8 cellular contexts compared by ENCODE assay signal in genomic region chr5:10307206-10308148, GRCh38. TPM values are rescaled to one million over a fixed set of nuclear protein-coding genes. Genes with fewer than 3 reads are reported as not detected.
DNase-seq lines count a peak whose midpoint lies in the region; ATAC-seq and TF ChIP-seq lines count a peak whose summit lies in the region.

Gene CMBL, minus strand, starts transcription at chr5:10307902. Its CDS starts 17,140 bp downstream, at chr5:10290762.

- ATAC-seq in GM18511 (IDR thresholded peaks at IDR 0.05; ENCODE audit: unreplicated experiment), result peak; percentile 83
- ATAC-seq in HG02970 (IDR thresholded peaks at IDR 0.05; ENCODE audit: low FRiP score, unreplicated experiment), result peak; percentile 65
- peak; percentile 76 to 82 for ATAC-seq in upper lobe of left lung (ENCODE audit: low FRiP score in 2 of 2)

- H3K79me2 ChIP-seq in fibroblast of lung (ENCODE audit: control insufficient read depth, insufficient read depth, low read length), result no peaks in the 10 kb centered on the region

- H3K27ac ChIP-seq in fibroblast of lung (ENCODE audit: insufficient read depth, low read length), result peak within 1 kb of the TSS; percentile 34
- peak within 1 kb of the TSS; percentile 60 to 84 (median 80) for H3K27ac ChIP-seq in upper lobe of left lung

- WGBS in upper lobe of left lung, 2 donors, result 3 to 9% methylated on average over 18 to 41 of the region's 56 CpGs

- DNase-seq in AG08396 (ENCODE audit: low spot score) (peak; percentile 72), NCI-H2107 treated with DMSO at 0.1 percent for 48 hours (lab: John Stamatoyannopoulos, UW; ENCODE audit: unreplicated experiment) (peak; percentile 84), fibroblast of lung (ENCODE audit: low read depth in 2 of 2) (peak; percentile 68 to 78), myocyte (ENCODE audit: low read depth) (peak; percentile 61), upper lobe of left lung (peak; percentile 42 to 92)
- peak; percentile 33 for DNase-seq in activated T-cell treated with anti-CD3 and anti-CD28 coated beads, Interleukin-2, amount 50 U/mL, for 1 hour

- no peaks in the 10 kb centered on the region for H3K36me3 ChIP-seq in fibroblast of lung (ENCODE audit: control insufficient read depth, insufficient read depth, low read length)
- no peaks in the 10 kb centered on the region for H3K36me3 ChIP-seq in upper lobe of left lung

- peak within 1 kb of the TSS; percentile 99 for H3K4me2 ChIP-seq in fibroblast of lung (ENCODE audit: extremely low read depth, insufficient read depth, low read length)

- peak within 1 kb of the TSS; percentile 75 to 81 (median 78) for H3K4me3 ChIP-seq in fibroblast of lung (replicated peaks in 1 of 4; ENCODE audit: control extremely low read depth in 1 of 4, insufficient read depth in 1 of 4, low read depth in 3 of 4, low read length in 4 of 4)
- H3K4me3 ChIP-seq in upper lobe of left lung, result peak within 1 kb of the TSS; percentile 53 to 63 (median 58)

- H3K9me3 ChIP-seq in fibroblast of lung (ENCODE audit: control insufficient read depth, insufficient read depth, low read depth, low read length) (no peaks in the 10 kb centered on the region), upper lobe of left lung (no peaks in the 10 kb centered on the region)

- no peak for TF ChIP-seq EP300 in upper lobe of left lung (IDR thresholded peaks at IDR 0.05)

- peak within 1 kb of the TSS; percentile 51 for H3K9ac ChIP-seq in fibroblast of lung (ENCODE audit: insufficient read depth, low read length)

- no peaks in the 10 kb centered on the region for H4K20me1 ChIP-seq in fibroblast of lung (ENCODE audit: control insufficient read depth, extremely low read depth, insufficient read depth, low read length)

- TF ChIP-seq POLR2A in upper lobe of left lung (IDR thresholded peaks at IDR 0.05), result peak in 1 of 4 donors; percentile 28

- TF ChIP-seq CTCF in fibroblast of lung (conservative IDR thresholded peaks at IDR 0.05 in 1 of 2, IDR thresholded peaks at IDR 0.05 in 1 of 2; ENCODE audit: low read depth in 1 of 2, low read length in 2 of 2) (no peak), upper lobe of left lung (IDR thresholded peaks at IDR 0.05) (no peak)

- no peaks in the 10 kb centered on the region for H3K27me3 ChIP-seq in fibroblast of lung (ENCODE audit: control insufficient read depth, insufficient read depth, low read length)
- no peaks in the 10 kb centered on the region for H3K27me3 ChIP-seq in upper lobe of left lung

- H2AFZ ChIP-seq in fibroblast of lung (ENCODE audit: low read length), result peak within 1 kb of the TSS; percentile 95

- H3K4me1 ChIP-seq in fibroblast of lung (ENCODE audit: control insufficient read depth, extremely low read depth, insufficient read depth, low read length) (no peaks in the 10 kb centered on the region), upper lobe of left lung (peaks cover 0 to 17% (median 9%) of the 10 kb centered on the region in 4 donors)

RNA-seq across cellular contexts. Expression of gene CMBL, which starts in this region (rescaled TPM):
- total RNA-seq in fibroblast of lung, result 14.4 and 20.8 TPM in 2 replicates
- polyA plus RNA-seq in fibroblast of lung, result 18.6 and 23.3 TPM in 2 replicates
- polyA plus RNA-seq in fibroblast of lung (2012), result 17.6 and 24.9 TPM in 2 replicates
- 8.6 and 50.9 TPM in 2 replicates for polyA minus RNA-seq in fibroblast of lung (ENCODE audit: low replicate concordance)
- 2.0 TPM in 2 replicates for total RNA-seq in myocyte
- polyA plus RNA-seq in myocyte (2012), result 12.7 TPM
- total RNA-seq in upper lobe of left lung, result 10 to 100 TPM in 2 of 6 donors, 1 to 10 TPM in 4; 8.0 to 19.1 (median 8.4) TPM

Comparison
In these comparisons a context has a peak if more than half of its experiments do, and no peak if none do; other contexts are left out.
1. Peak in every context shown above with its lines: DNase-seq, ATAC-seq, H3K4me3 ChIP-seq and H3K27ac ChIP-seq.
2. DNase-seq: peak in every context shown above with its lines; median percentile 84 in NCI-H2107 treated with DMSO at 0.1 percent for 48 hours; 73 in fibroblast of lung; 72 in AG08396; 67 in upper lobe of left lung; 61 in myocyte; 33 in activated T-cell treated with anti-CD3 and anti-CD28 coated beads, Interleukin-2, amount 50 U/mL, for 1 hour.